Comparison of ENCODE assay signal across 8 cellular contexts in genomic region chr1:31669786-31670582, GRCh38. TPM values are rescaled to one million over a fixed set of nuclear protein-coding genes. Genes with fewer than 3 reads are reported as not detected.
A peak's percentile ranks its signal among the peaks of the same experiment; 100 is the strongest.
DNase-seq lines count a peak whose midpoint lies in the region; ATAC-seq and TF ChIP-seq lines count a peak whose summit lies in the region.

No MANE protein-coding gene starts in this region.

- H3K27me3 Mint-ChIP-seq in activated T-helper 1 cell treated with anti-CD3 and anti-CD28 coated beads, Interleukin-12 subunit alpha, Interleukin-12 subunit beta, Interleukin-2, Interleukin-4 antibody, amounts not matched to agents 30 ng/mL and 10 ng/mL and 1 ng/mL, durations not matched to agents 14 hours and 24 hours and 36 hours (ENCODE audit: insufficient read depth): peaks cover 22% of the 10 kb centered on the region
- H3K27me3 Mint-ChIP-seq in neural progenitor cell (ENCODE audit: insufficient read depth, low read depth): peaks cover 6% of the 10 kb centered on the region

- TF ChIP-seq CTCF in fibroblast of pulmonary artery (IDR thresholded peaks at IDR 0.05; ENCODE audit: low read length, missing control alignments): peak; percentile 23
- TF ChIP-seq CTCF in neural progenitor cell (IDR thresholded peaks at IDR 0.05): peak; percentile 30
- TF ChIP-seq CTCF in GM13976 (IDR thresholded peaks at IDR 0.05; ENCODE audit: borderline replicate concordance, control extremely low read depth, extremely low read depth, insufficient read depth, missing control alignments): no peak

- H2AFZ ChIP-seq in neural progenitor cell (replicated peaks): peak overlapping the region; percentile 89

- intact Hi-C loops in activated T-helper 1 cell treated with anti-CD3 and anti-CD28 coated beads, Interleukin-12 subunit alpha, Interleukin-12 subunit beta, Interleukin-2, Interleukin-4 antibody, amounts not matched to agents 30 ng/mL and 10 ng/mL and 1 ng/mL, durations not matched to agents 14 hours and 24 hours and 36 hours (cut with micrococcal nuclease): no loop called here

- in situ Hi-C loops in GM13976 (cut with MboI; ENCODE audit: low sequenced_read_pairs, unreplicated experiment): loop anchor here (10.0 to 25.0 kb wide), 2 partner anchors 125 to 292 kb away; no protein-coding TSS in a partner anchor

- no peak overlapping the region for H3K27ac ChIP-seq in neural progenitor cell

- no peaks in the 10 kb centered on the region for H3K79me2 ChIP-seq in neural progenitor cell (ENCODE audit: low read depth)

- H3K27me3 ChIP-seq in H7 (ENCODE audit: control insufficient read depth, insufficient read depth, low read length) (no peaks in the 10 kb centered on the region), neural progenitor cell (no peaks in the 10 kb centered on the region)

- H3K4me3 Mint-ChIP-seq in activated T-helper 1 cell treated with anti-CD3 and anti-CD28 coated beads, Interleukin-12 subunit alpha, Interleukin-12 subunit beta, Interleukin-2, Interleukin-4 antibody, amounts not matched to agents 30 ng/mL and 10 ng/mL and 1 ng/mL, durations not matched to agents 14 hours and 24 hours and 36 hours: peak overlapping the region; percentile 13
- H3K4me3 Mint-ChIP-seq in neural progenitor cell: peak overlapping the region; percentile 27

- no peaks in the 10 kb centered on the region for H3K36me3 Mint-ChIP-seq in activated T-helper 1 cell treated with anti-CD3 and anti-CD28 coated beads, Interleukin-12 subunit alpha, Interleukin-12 subunit beta, Interleukin-2, Interleukin-4 antibody, amounts not matched to agents 30 ng/mL and 10 ng/mL and 1 ng/mL, durations not matched to agents 14 hours and 24 hours and 36 hours (ENCODE audit: low read depth)
- no peaks in the 10 kb centered on the region for H3K36me3 Mint-ChIP-seq in neural progenitor cell

- H3K9me3 ChIP-seq in neural progenitor cell (ENCODE audit: low read depth): no peaks in the 10 kb centered on the region

- H3F3A ChIP-seq in neural progenitor cell (ENCODE audit: low read depth): no peaks in the 10 kb centered on the region

- no peak for ATAC-seq in HG02938 (IDR thresholded peaks at IDR 0.05; ENCODE audit: unreplicated experiment)
- no peak for ATAC-seq in GM19452 (IDR thresholded peaks at IDR 0.05; ENCODE audit: unreplicated experiment)

- no peaks in the 10 kb centered on the region for H3K36me3 ChIP-seq in H7 (replicated peaks; ENCODE audit: control insufficient read depth, insufficient read depth, low read length)
- no peaks in the 10 kb centered on the region for H3K36me3 ChIP-seq in neural progenitor cell

- H3K9me3 Mint-ChIP-seq in activated T-helper 1 cell treated with anti-CD3 and anti-CD28 coated beads, Interleukin-12 subunit alpha, Interleukin-12 subunit beta, Interleukin-2, Interleukin-4 antibody, amounts not matched to agents 30 ng/mL and 10 ng/mL and 1 ng/mL, durations not matched to agents 14 hours and 24 hours and 36 hours: no peaks in the 10 kb centered on the region
- H3K9me3 Mint-ChIP-seq in neural progenitor cell: no peaks in the 10 kb centered on the region

- peak overlapping the region; percentile 45 for H3K4me2 ChIP-seq in neural progenitor cell

- H3K27ac Mint-ChIP-seq in activated T-helper 1 cell treated with anti-CD3 and anti-CD28 coated beads, Interleukin-12 subunit alpha, Interleukin-12 subunit beta, Interleukin-2, Interleukin-4 antibody, amounts not matched to agents 30 ng/mL and 10 ng/mL and 1 ng/mL, durations not matched to agents 14 hours and 24 hours and 36 hours: no peak overlapping the region
- H3K27ac Mint-ChIP-seq in neural progenitor cell: peak overlapping the region; percentile 86

- H3K4me1 ChIP-seq in neural progenitor cell: peaks cover 13% of the 10 kb centered on the region

- H3K4me3 ChIP-seq in H7 (ENCODE audit: insufficient read depth, low read depth, low read length) (no peak overlapping the region), fibroblast of pulmonary artery (replicated peaks; ENCODE audit: low read depth, low read length) (peak overlapping the region; percentile 12), neural progenitor cell (no peak overlapping the region)

- peaks cover 6% of the 10 kb centered on the region for H3K4me1 Mint-ChIP-seq in activated T-helper 1 cell treated with anti-CD3 and anti-CD28 coated beads, Interleukin-12 subunit alpha, Interleukin-12 subunit beta, Interleukin-2, Interleukin-4 antibody, amounts not matched to agents 30 ng/mL and 10 ng/mL and 1 ng/mL, durations not matched to agents 14 hours and 24 hours and 36 hours (ENCODE audit: low read depth)
- peaks cover 27% of the 10 kb centered on the region for H3K4me1 Mint-ChIP-seq in neural progenitor cell

- DNase-seq in H7: peak; percentile 78
- DNase-seq in NCI-H510A (lab: John Stamatoyannopoulos, UW): peak; percentile 74
- DNase-seq in activated T-helper 1 cell treated with anti-CD3 and anti-CD28 coated beads, Interleukin-12 subunit alpha, Interleukin-12 subunit beta, Interleukin-2, Interleukin-4 antibody, amounts not matched to agents 30 ng/mL and 10 ng/mL and 1 ng/mL, durations not matched to agents 14 hours and 24 hours and 36 hours (ENCODE audit: low spot score): no peak
- DNase-seq in fibroblast of pulmonary artery (ENCODE audit: low read depth): peak; percentile 62
- peak; percentile 34 for DNase-seq in neural progenitor cell (ENCODE audit: low spot score)
- DNase-seq in GM13976 (ENCODE audit: low spot score): no peak

- no peaks in the 10 kb centered on the region for H4K20me1 ChIP-seq in neural progenitor cell (ENCODE audit: low read depth)

- H3K9ac ChIP-seq in neural progenitor cell: no peak overlapping the region

RNA-seq across cellular contexts. Expression of gene PEF1, which starts 25.3 kb away (rescaled TPM):
- total RNA-seq in H7 (2014; rRNA removed; shearing (Covaris generic)): 95.7 and 129 TPM in 2 replicates
- 57.6 and 66.1 TPM in 2 replicates for total RNA-seq in activated T-helper 1 cell treated with anti-CD3 and anti-CD28 coated beads, Interleukin-12 subunit alpha, Interleukin-12 subunit beta, Interleukin-2, Interleukin-4 antibody, amounts not matched to agents 30 ng/mL and 10 ng/mL and 1 ng/mL, durations not matched to agents 14 hours and 24 hours and 36 hours
- 30.7 and 47.7 TPM in 2 replicates for total RNA-seq in neural progenitor cell (ENCODE audit: low replicate concordance)

RNA-seq across cellular contexts. Expression of gene COL16A1, which starts 33.8 kb away (rescaled TPM):
- total RNA-seq in H7 (2014; rRNA removed; shearing (Covaris generic)): 10.3 and 13.8 TPM in 2 replicates
- total RNA-seq in activated T-helper 1 cell treated with anti-CD3 and anti-CD28 coated beads, Interleukin-12 subunit alpha, Interleukin-12 subunit beta, Interleukin-2, Interleukin-4 antibody, amounts not matched to agents 30 ng/mL and 10 ng/mL and 1 ng/mL, durations not matched to agents 14 hours and 24 hours and 36 hours: not detected in 2 replicates
- total RNA-seq in neural progenitor cell (ENCODE audit: low replicate concordance): 0.22 and 7.0 TPM in 2 replicates

RNA-seq across cellular contexts. Expression of gene HCRTR1, which starts 52.5 kb away (rescaled TPM):
- not detected in 2 replicates for total RNA-seq in H7 (2014; rRNA removed; shearing (Covaris generic))
- not detected in 2 replicates for total RNA-seq in activated T-helper 1 cell treated with anti-CD3 and anti-CD28 coated beads, Interleukin-12 subunit alpha, Interleukin-12 subunit beta, Interleukin-2, Interleukin-4 antibody, amounts not matched to agents 30 ng/mL and 10 ng/mL and 1 ng/mL, durations not matched to agents 14 hours and 24 hours and 36 hours
- total RNA-seq in neural progenitor cell (ENCODE audit: low replicate concordance): 0.06 TPM in 1 of 2 replicates, not detected in the other

Comparison
In these comparisons a context has a peak if more than half of its experiments do, and no peak if none do; other contexts are left out.
1. DNase-seq: peak in H7 (single experiment), NCI-H510A (single experiment), fibroblast of pulmonary artery (single experiment) and neural progenitor cell (single experiment); none in activated T-helper 1 cell treated with anti-CD3 and anti-CD28 coated beads, Interleukin-12 subunit alpha, Interleukin-12 subunit beta, Interleukin-2, Interleukin-4 antibody, amounts not matched to agents 30 ng/mL and 10 ng/mL and 1 ng/mL, durations not matched to agents 14 hours and 24 hours and 36 hours (single experiment) and GM13976 (single experiment).